Comparison of ENCODE assay signal across 16 cellular contexts in the genomic region with DNA sequence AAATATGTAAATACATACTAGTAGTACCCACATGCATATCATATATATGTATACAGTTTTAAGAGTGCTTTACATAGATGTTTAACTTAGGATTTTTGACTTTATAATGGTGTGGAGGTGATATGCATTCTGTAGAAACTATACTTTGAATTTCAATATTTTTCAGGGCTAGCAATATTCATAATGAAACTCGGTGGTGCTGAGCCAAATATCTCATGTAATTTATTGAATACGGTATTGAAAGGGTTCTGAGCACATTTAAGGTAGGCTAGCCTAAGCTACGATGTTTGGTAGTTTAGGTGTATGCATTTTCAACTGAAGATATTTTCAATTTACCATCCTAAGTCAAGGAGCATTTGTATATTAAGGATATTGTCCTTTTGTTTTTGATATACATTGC. TPM values are rescaled to one million over a fixed set of nuclear protein-coding genes. Genes with fewer than 3 reads are reported as not detected.
DNase-seq lines count a peak whose midpoint lies in the region; ATAC-seq, FAIRE-seq and TF ChIP-seq lines count a peak whose summit lies in the region.
"Had no signal": no experiment of that assay in that cellular context is flagged by ENCODE, and none has a peak within 500 bp of the region (broad histone marks: within the 10 kb centered on the region; RNA-seq: fewer than 3 reads in every experiment).

No MANE protein-coding gene starts in this region.

- peaks cover 43% of the 10 kb centered on the region for H3K4me1 ChIP-seq in CD8-positive, alpha-beta memory T cell (ENCODE audit: insufficient read depth, low read length)
- peaks cover 3 to 13% of the 10 kb centered on the region in 2 donors for H3K4me1 ChIP-seq in ascending aorta
- no peaks in the 10 kb centered on the region for H3K4me1 ChIP-seq in testis

- CTCF ChIA-PET in CD8-positive, alpha-beta memory T cell (lab: Charles Lee): interaction anchor here (1.2 kb wide), 1 partner anchor 21 kb away, joined by 3 read pairs; no protein-coding TSS in a partner anchor

- TF ChIP-seq CTCF in ascending aorta (IDR thresholded peaks at IDR 0.05) (no peak), testis (IDR thresholded peaks at IDR 0.05) (no peak)

- peak overlapping the region; percentile 28 for H3K4me3 ChIP-seq in CD8-positive, alpha-beta memory T cell (ENCODE audit: low read length)
- H3K4me3 ChIP-seq in ascending aorta: no peak overlapping the region
- no peak overlapping the region for H3K4me3 ChIP-seq in testis

- peaks cover 73 to 94% (median 83%) of the 10 kb centered on the region in 3 donors for H3K4me1 Mint-ChIP-seq in CD8-positive, alpha-beta memory T cell
- H3K4me1 Mint-ChIP-seq in T-helper 2 cell treated with Interferon-gamma antibody and Interleukin-4, amounts not matched to agents 5 μg/mL and 100 μg/mL, for 36 hours (ENCODE audit: low read depth): peaks cover 54% of the 10 kb centered on the region
- peaks cover 42 to 57% of the 10 kb centered on the region in 2 donors for H3K4me1 Mint-ChIP-seq in natural killer cell treated with Interleukin-12 subunit alpha and Interleukin-12 subunit beta and Interleukin-15 and Interleukin-18, amount 100 ng/mL, for 72 hours (ENCODE audit: low read depth in 2 of 2)

- no peak for TF ChIP-seq POLR2A in H54 (IDR thresholded peaks at IDR 0.05; ENCODE audit: low read depth, low read length)
- TF ChIP-seq POLR2A in testis (IDR thresholded peaks at IDR 0.05): no peak

- FAIRE-seq in H54 (lab: Jason Lieb, UNC): peak; percentile 41
- FAIRE-seq in urothelium cell line (lab: Jason Lieb, UNC): no peak

- WGBS in testis, 2 donors: 89 to 97% methylated on average over 3 of the region's 3 CpGs

- H3K9me3 Mint-ChIP-seq in CD8-positive, alpha-beta memory T cell: no peaks in the 10 kb centered on the region
- no peaks in the 10 kb centered on the region for H3K9me3 Mint-ChIP-seq in T-helper 2 cell treated with Interferon-gamma antibody and Interleukin-4, amounts not matched to agents 5 μg/mL and 100 μg/mL, for 36 hours
- H3K9me3 Mint-ChIP-seq in natural killer cell treated with Interleukin-12 subunit alpha and Interleukin-12 subunit beta and Interleukin-15 and Interleukin-18, amount 100 ng/mL, for 72 hours: no peaks in the 10 kb centered on the region
- H3K9me3 Mint-ChIP-seq: nephron had no signal

- no peaks in the 10 kb centered on the region for H3K36me3 ChIP-seq in CD8-positive, alpha-beta memory T cell (ENCODE audit: insufficient read depth, low read length)
- no peaks in the 10 kb centered on the region for H3K36me3 ChIP-seq in ascending aorta
- H3K36me3 ChIP-seq in testis (ENCODE audit: low read depth, missing control alignments): no peaks in the 10 kb centered on the region

- intact Hi-C loops in ascending aorta (cut with DNase I): no loop called here
- intact Hi-C loops in testis (cut with DNase I; ENCODE audit: low total_unique reads): no loop called here

- no peaks in the 10 kb centered on the region for H3K27me3 ChIP-seq in CD8-positive, alpha-beta memory T cell (ENCODE audit: insufficient read depth, low read length, poor library complexity, severe bottlenecking)
- H3K27me3 ChIP-seq in ascending aorta: no peaks in the 10 kb centered on the region
- H3K27me3 ChIP-seq in testis: no peaks in the 10 kb centered on the region

- H3K27ac ChIP-seq in CD8-positive, alpha-beta memory T cell (ENCODE audit: low read depth, low read length): no peak overlapping the region
- H3K27ac ChIP-seq in ascending aorta (no peak overlapping the region), testis (no peak overlapping the region)
- H3K27ac ChIP-seq: RWPE1 had no signal

- peak overlapping the region; percentile 76 to 99 (median 98) for H3K27ac Mint-ChIP-seq in CD8-positive, alpha-beta memory T cell
- peak overlapping the region; percentile 2 for H3K27ac Mint-ChIP-seq in T-helper 2 cell treated with Interferon-gamma antibody and Interleukin-4, amounts not matched to agents 5 μg/mL and 100 μg/mL, for 36 hours
- peak overlapping the region in 1 of 2 donors; percentile 88 for H3K27ac Mint-ChIP-seq in natural killer cell treated with Interleukin-12 subunit alpha and Interleukin-12 subunit beta and Interleukin-15 and Interleukin-18, amount 100 ng/mL, for 72 hours

- peak overlapping the region; percentile 67 to 90 (median 87) for H3K4me3 Mint-ChIP-seq in CD8-positive, alpha-beta memory T cell
- H3K4me3 Mint-ChIP-seq in T-helper 2 cell treated with Interferon-gamma antibody and Interleukin-4, amounts not matched to agents 5 μg/mL and 100 μg/mL, for 36 hours: no peak overlapping the region
- peak overlapping the region; percentile 90 for H3K4me3 Mint-ChIP-seq in natural killer cell treated with Interleukin-12 subunit alpha and Interleukin-12 subunit beta and Interleukin-15 and Interleukin-18, amount 100 ng/mL, for 72 hours
- H3K4me3 Mint-ChIP-seq: nephron had no signal

- POLR2A ChIA-PET in CD8-positive, alpha-beta memory T cell (lab: Charles Lee): interaction anchor here (1.7 kb wide), 1 partner anchor 28 kb away, joined by 4 read pairs; no protein-coding TSS in a partner anchor

- no peaks in the 10 kb centered on the region for H3K27me3 Mint-ChIP-seq in CD8-positive, alpha-beta memory T cell
- H3K27me3 Mint-ChIP-seq in T-helper 2 cell treated with Interferon-gamma antibody and Interleukin-4, amounts not matched to agents 5 μg/mL and 100 μg/mL, for 36 hours (ENCODE audit: low read depth): no peaks in the 10 kb centered on the region
- H3K27me3 Mint-ChIP-seq in natural killer cell treated with Interleukin-12 subunit alpha and Interleukin-12 subunit beta and Interleukin-15 and Interleukin-18, amount 100 ng/mL, for 72 hours: no peaks in the 10 kb centered on the region

- no peak for ATAC-seq in natural killer cell treated with Interleukin-12 subunit alpha and Interleukin-12 subunit beta and Interleukin-15 and Interleukin-18, amount 100 ng/mL, for 72 hours

- peaks cover 3 to 13% (median 3%) of the 10 kb centered on the region in 3 donors for H3K36me3 Mint-ChIP-seq in CD8-positive, alpha-beta memory T cell
- H3K36me3 Mint-ChIP-seq in T-helper 2 cell treated with Interferon-gamma antibody and Interleukin-4, amounts not matched to agents 5 μg/mL and 100 μg/mL, for 36 hours (ENCODE audit: low read depth): peaks cover 11% of the 10 kb centered on the region
- H3K36me3 Mint-ChIP-seq in natural killer cell treated with Interleukin-12 subunit alpha and Interleukin-12 subunit beta and Interleukin-15 and Interleukin-18, amount 100 ng/mL, for 72 hours: peaks cover 5% of the 10 kb centered on the region

- H3K9me3 ChIP-seq in CD8-positive, alpha-beta memory T cell (ENCODE audit: low read length): no peaks in the 10 kb centered on the region
- H3K9me3 ChIP-seq in ascending aorta: no peaks in the 10 kb centered on the region
- no peaks in the 10 kb centered on the region for H3K9me3 ChIP-seq in testis

- no peak for DNase-seq in CD8-positive, alpha-beta memory T cell
- DNase-seq in H54 (ENCODE audit: insufficient read length, low spot score) (no peak), ascending aorta (ENCODE audit: low spot score in 2 of 2) (no peak), urothelium cell line (ENCODE audit: low spot score) (no peak), testis (no peak)
- no peak for DNase-seq in T-helper 2 cell treated with Interferon-gamma antibody and Interleukin-4, amounts not matched to agents 5 μg/mL and 100 μg/mL, for 36 hours (ENCODE audit: low spot score)
- no peak for DNase-seq in natural killer cell treated with Interleukin-12 subunit alpha and Interleukin-12 subunit beta and Interleukin-15 and Interleukin-18, amount 100 ng/mL, for 72 hours (ENCODE audit: low spot score)
- DNase-seq: activated CD4-positive, CD25-positive, alpha-beta regulatory T cell treated with anti-CD3 and anti-CD28 coated beads, Interleukin-2, amount 50 U/mL, for 72 hours; C1 segment of cervical spinal cord; DMS79 treated with DMSO at 0.1 percent for 48 hours; H7; NCI-H2081 treated with DMSO at 0.1 percent for 48 hours; stimulated activated CD4-positive, alpha-beta T cell treated with anti-CD3 and anti-CD28 coated beads, Interleukin-15, amount 100 ng/mL, for 24 hours; substantia nigra had no signal

RNA-seq across cellular contexts. Expression of gene ZNRF2, which starts 36.0 kb away (rescaled TPM):
- total RNA-seq in CD8-positive, alpha-beta memory T cell: 10 to 100 TPM; 12.4 to 13.6 TPM
- 4.2 TPM for polyA plus RNA-seq in CD8-positive, alpha-beta memory T cell
- total RNA-seq in natural killer cell treated with Interleukin-12 subunit alpha and Interleukin-12 subunit beta and Interleukin-15 and Interleukin-18, amount 100 ng/mL, for 72 hours: 10 to 100 TPM; 10.4 to 12.3 TPM
- total RNA-seq in ascending aorta: 31.7 TPM
- total RNA-seq in testis: 10 to 100 TPM; 53.0 to 65.0 TPM
- 38.4 TPM for polyA plus RNA-seq in testis (ENCODE audit: insufficient read depth, low read depth, low replicate concordance)
